7 cellular contexts compared by ENCODE assay signal in genomic region chr3:176214758-176215157, GRCh38.
"Had no signal": no experiment of that assay in that cellular context is flagged by ENCODE, and none has a peak within 500 bp of the region (broad histone marks: within the 10 kb centered on the region; RNA-seq: fewer than 3 reads in every experiment).

No MANE protein-coding gene starts in this region.

- ATAC-seq: GM12878 had no signal

- H3K4me3 ChIP-seq: GM12878 had no signal

- FAIRE-seq: G401.6, GM12878, GM12891, GM12892, GM18507, GM19239 had no signal

- DNase-seq: GF-D8 had no signal
